ENCODE assay signal across 13 cellular contexts in genomic region chr17:17377568-17377967, GRCh38.
"Had no signal": no experiment of that assay in that cellular context is flagged by ENCODE, and none has a peak within 500 bp of the region (broad histone marks: within the 10 kb centered on the region; RNA-seq: fewer than 3 reads in every experiment).

No MANE protein-coding gene starts in this region.

- H3K4me1 ChIP-seq: ascending aorta, gastrocnemius medialis, tibial artery had no signal

- H3K27me3 ChIP-seq: ascending aorta, gastrocnemius medialis had no signal

- H3K27ac ChIP-seq: ascending aorta, coronary artery, gastrocnemius medialis, SK-N-MC, stomach, tibial artery had no signal

- DNase-seq: activated CD4-positive, alpha-beta T cell treated with anti-CD3 and anti-CD28 coated beads for 4 hours; activated CD8-positive, alpha-beta memory T cell treated with anti-CD3 and anti-CD28 coated beads, Interleukin-2, amount 50 U/mL, for 4 hours; activated CD8-positive, alpha-beta T cell treated with anti-CD3 and anti-CD28 coated beads for 36 hours; effector CD8-positive, alpha-beta T cell; gastrocnemius medialis; natural killer cell; stimulated activated CD4-positive, alpha-beta T cell treated with anti-CD3 and anti-CD28 coated beads, Interleukin-4, amount 100 ng/mL, for 4 hours; stomach; T-cell; tibial artery had no signal

- H3K4me3 ChIP-seq: ascending aorta, coronary artery, gastrocnemius medialis, SK-N-MC, stomach, tibial artery had no signal

- H3K9me3 ChIP-seq: ascending aorta, gastrocnemius medialis, stomach, tibial artery had no signal

- H3K36me3 ChIP-seq: ascending aorta, gastrocnemius medialis, stomach, tibial artery had no signal
